ENCODE assay signal across 18 cellular contexts in genomic region chr6:160202411-160202810, GRCh38. TPM values are rescaled to one million over a fixed set of nuclear protein-coding genes. Genes with fewer than 3 reads are reported as not detected.
"Had no signal": no experiment of that assay in that cellular context is flagged by ENCODE, and none has a peak within 500 bp of the region (broad histone marks: within the 10 kb centered on the region; RNA-seq: fewer than 3 reads in every experiment).

No MANE protein-coding gene starts in this region.

- H3K4me1 Mint-ChIP-seq: activated B cell treated with CpG ODN at 0.5 μM for 24 hours; activated CD4-positive, alpha-beta T cell treated with anti-CD3 and anti-CD28 coated beads, Interleukin-2, amount 10 ng/mL, durations not matched to agents 7 days and 5 days; memory B cell; stimulated activated naive CD8-positive, alpha-beta T cell treated with anti-CD3 and anti-CD28 coated beads, Interleukin-15, amount 100 ng/mL, for 72 hours had no signal

- H3K36me3 ChIP-seq: gastroesophageal sphincter, sigmoid colon had no signal

- H3K4me1 ChIP-seq: testis had no signal

- ATAC-seq: gastroesophageal sphincter; left ventricle myocardium superior; mucosa of descending colon; natural killer cell treated with Interleukin-12 subunit alpha and Interleukin-12 subunit beta and Interleukin-15 and Interleukin-18, amount 100 ng/mL, for 72 hours; stimulated activated naive CD8-positive, alpha-beta T cell treated with anti-CD3 and anti-CD28 coated beads, Interleukin-15, amount 100 ng/mL, for 72 hours had no signal

- H3K9me3 Mint-ChIP-seq: T-helper 2 cell treated with Interferon-gamma antibody and Interleukin-4, amounts not matched to agents 5 μg/mL and 100 μg/mL, for 36 hours had no signal

- H3K27me3 Mint-ChIP-seq: activated B cell treated with CpG ODN at 0.5 μM for 24 hours; activated CD4-positive, alpha-beta T cell treated with anti-CD3 and anti-CD28 coated beads, Interleukin-2, amount 10 ng/mL, durations not matched to agents 7 days and 5 days had no signal

- H3K27ac Mint-ChIP-seq: activated B cell treated with CpG ODN at 0.5 μM for 24 hours; activated CD4-positive, alpha-beta T cell treated with anti-CD3 and anti-CD28 coated beads, Interleukin-2, amount 10 ng/mL, durations not matched to agents 7 days and 5 days; memory B cell; natural killer cell treated with Interleukin-12 subunit alpha and Interleukin-12 subunit beta and Interleukin-15 and Interleukin-18, amount 100 ng/mL, for 72 hours; stimulated activated naive CD8-positive, alpha-beta T cell treated with anti-CD3 and anti-CD28 coated beads, Interleukin-15, amount 100 ng/mL, for 72 hours; T-helper 2 cell treated with Interferon-gamma antibody and Interleukin-4, amounts not matched to agents 5 μg/mL and 100 μg/mL, for 36 hours had no signal

- H3K27me3 ChIP-seq: gastroesophageal sphincter, sigmoid colon, testis had no signal

- H3K4me3 Mint-ChIP-seq: activated B cell treated with CpG ODN at 0.5 μM for 24 hours; activated CD4-positive, alpha-beta T cell treated with anti-CD3 and anti-CD28 coated beads, Interleukin-2, amount 10 ng/mL, durations not matched to agents 7 days and 5 days; memory B cell; natural killer cell treated with Interleukin-12 subunit alpha and Interleukin-12 subunit beta and Interleukin-15 and Interleukin-18, amount 100 ng/mL, for 72 hours; stimulated activated naive CD8-positive, alpha-beta T cell treated with anti-CD3 and anti-CD28 coated beads, Interleukin-15, amount 100 ng/mL, for 72 hours; T-helper 2 cell treated with Interferon-gamma antibody and Interleukin-4, amounts not matched to agents 5 μg/mL and 100 μg/mL, for 36 hours had no signal

- H3K9me3 ChIP-seq: mucosa of descending colon, sigmoid colon, testis had no signal

- DNase-seq: activated B cell treated with CpG ODN at 0.5 μM for 24 hours; activated CD4-positive, alpha-beta T cell treated with anti-CD3 and anti-CD28 coated beads, Interleukin-2, amount 10 ng/mL, durations not matched to agents 7 days and 5 days; activated CD8-positive, alpha-beta memory T cell treated with anti-CD3 and anti-CD28 coated beads for 24 hours; activated naive CD4-positive, alpha-beta T cell treated with Interleukin-2 at 50 U/mL for 16 hours; left ventricle myocardium superior; mucosa of descending colon; sigmoid colon; stimulated activated CD4-positive, alpha-beta T cell treated with anti-CD3 and anti-CD28 coated beads, Interleukin-1b, Interleukin-23, amount 100 ng/mL, for 48 hours; stimulated activated naive CD8-positive, alpha-beta T cell treated with anti-CD3 and anti-CD28 coated beads, Interleukin-15, amount 100 ng/mL, for 72 hours; testis had no signal

- H3K36me3 Mint-ChIP-seq: memory B cell; natural killer cell treated with Interleukin-12 subunit alpha and Interleukin-12 subunit beta and Interleukin-15 and Interleukin-18, amount 100 ng/mL, for 72 hours had no signal

- H3K27ac ChIP-seq: gastroesophageal sphincter, sigmoid colon, testis had no signal

- H3K4me3 ChIP-seq: gastroesophageal sphincter, mucosa of descending colon, sigmoid colon, testis had no signal

RNA-seq across cellular contexts. Expression of gene SLC22A2, which starts 56.2 kb away (rescaled TPM):
- total RNA-seq: activated B cell treated with CpG ODN at 0.5 μM for 24 hours; activated CD4-positive, alpha-beta T cell treated with anti-CD3 and anti-CD28 coated beads, Interleukin-2, amount 10 ng/mL, durations not matched to agents 7 days and 5 days; cardiac septum; endothelial cell of umbilical vein; left ventricle myocardium superior; natural killer cell treated with Interleukin-12 subunit alpha and Interleukin-12 subunit beta and Interleukin-15 and Interleukin-18, amount 100 ng/mL, for 72 hours; SK-MEL-5; ureter had no signal
- polyA plus RNA-seq: endothelial cell of umbilical vein, sigmoid colon had no signal
